In genomic region chr5:145988993-145989392, GRCh38 we compare ENCODE assay signal across 28 cellular contexts.
"Had no signal": no experiment of that assay in that cellular context is flagged by ENCODE, and none has a peak within 500 bp of the region (broad histone marks: within the 10 kb centered on the region; RNA-seq: fewer than 3 reads in every experiment).

No MANE protein-coding gene starts in this region.

- H3K27me3 ChIP-seq: left lung, neural progenitor cell, neutrophil, right atrium auricular region, stomach, testis, thyroid gland, upper lobe of right lung had no signal

- H2AFZ ChIP-seq: neural progenitor cell, parathyroid adenoma had no signal

- H3K9ac ChIP-seq: neural progenitor cell, parathyroid adenoma had no signal

- DNase-seq: hippocampal formation; kidney glomerular epithelial cell; left colon; left lung; mesendoderm; naive B cell; natural killer cell; nephron progenitor cell; occipital lobe; psoas muscle; stimulated activated CD4-positive, alpha-beta T cell treated with anti-CD3 and anti-CD28 coated beads, Interleukin-12 subunit alpha, Interleukin-12 subunit beta, amount 100 ng/mL, for 4 hours; stimulated activated CD4-positive, alpha-beta T cell treated with anti-CD3 and anti-CD28 coated beads, Interleukin-15, amount 100 ng/mL, for 24 hours; stimulated activated CD4-positive, alpha-beta T cell treated with anti-CD3 and anti-CD28 coated beads, Interleukin-2, amount 100 ng/mL, for 24 hours; stimulated activated CD4-positive, alpha-beta T cell treated with anti-CD3 and anti-CD28 coated beads, Interleukin-4, amount 100 ng/mL, for 1 hour; stimulated activated naive B cell treated with anti-CD40 and anti-IgM and Interleukin-4, amounts not matched to agents 10 μg/mL and 1 μg/mL and 100 μg/mL, for 72 hours; stimulated activated naive CD8-positive, alpha-beta T cell treated with anti-CD3 and anti-CD28 coated beads, Interleukin-15, Interleukin-2, amounts not matched to agents 100 U/mL and 50 U/mL, for 24 hours; stomach; testis; thyroid gland; trophoblast cell; upper lobe of right lung had no signal

- H3K4me2 ChIP-seq: neural progenitor cell had no signal

- H3K4me1 ChIP-seq: neural progenitor cell, parathyroid adenoma, testis, thyroid gland, upper lobe of right lung had no signal

- H3K9me3 ChIP-seq: neutrophil, psoas muscle, testis, thyroid gland had no signal

- H3K4me3 ChIP-seq: left lung, lung, neural progenitor cell, psoas muscle, right atrium auricular region, skin epidermis, stomach, testis, thyroid gland, upper lobe of right lung had no signal

- H3K27ac ChIP-seq: left lung, neural progenitor cell, neutrophil, parathyroid adenoma, psoas muscle, right atrium auricular region, skin epidermis, stomach, testis, thyroid gland, upper lobe of right lung had no signal

- H3K36me3 ChIP-seq: left lung, neural progenitor cell, neutrophil, right atrium auricular region, thyroid gland, upper lobe of right lung had no signal

- H3K79me2 ChIP-seq: parathyroid adenoma had no signal

- ATAC-seq: left colon; left lung; natural killer cell; psoas muscle; sciatic nerve; stimulated activated naive B cell treated with anti-CD40 and anti-IgM and Interleukin-4, amounts not matched to agents 10 μg/mL and 1 μg/mL and 100 μg/mL, for 72 hours; stimulated activated naive CD8-positive, alpha-beta T cell treated with anti-CD3 and anti-CD28 coated beads, Interleukin-15, Interleukin-2, amounts not matched to agents 100 U/mL and 50 U/mL, for 24 hours; upper lobe of right lung had no signal
